Comparison of ENCODE assay signal across 24 cellular contexts in genomic region chr3:191641789-191642188, GRCh38.
"Had no signal": no experiment of that assay in that cellular context is flagged by ENCODE, and none has a peak within 500 bp of the region (broad histone marks: within the 10 kb centered on the region; RNA-seq: fewer than 3 reads in every experiment).

No MANE protein-coding gene starts in this region.

- H3K27me3 ChIP-seq: breast epithelium, Peyer's patch, SJCRH30 had no signal

- H3K36me3 Mint-ChIP-seq: activated naive CD8-positive, alpha-beta T cell had no signal

- H3K27ac ChIP-seq: breast epithelium, Peyer's patch, RWPE1, SJCRH30 had no signal

- H3K4me1 ChIP-seq: breast epithelium, Peyer's patch, SJCRH30 had no signal

- H3K27me3 Mint-ChIP-seq: activated CD4-positive, alpha-beta T cell treated with anti-CD3 and anti-CD28 coated beads, Interleukin-2, amount 10 ng/mL, durations not matched to agents 24 days and 14 days; activated naive CD8-positive, alpha-beta T cell; activated T-helper 17 cell treated with anti-CD3 and anti-CD28 coated beads, Interleukin-2, amount 50 U/mL, for 72 hours had no signal

- ATAC-seq: activated T-helper 17 cell treated with anti-CD3 and anti-CD28 coated beads, Interleukin-2, amount 50 U/mL, for 72 hours had no signal

- H3K4me1 Mint-ChIP-seq: activated B cell treated with CpG ODN at 0.5 μM for 24 hours; activated CD4-positive, alpha-beta T cell treated with anti-CD3 and anti-CD28 coated beads, Interleukin-2, amount 10 ng/mL, durations not matched to agents 24 days and 14 days; activated T-helper 17 cell treated with anti-CD3 and anti-CD28 coated beads, Interleukin-2, amount 50 U/mL, for 72 hours had no signal

- H3K4me3 ChIP-seq: breast epithelium, Peyer's patch, SJCRH30 had no signal

- H3K4me3 Mint-ChIP-seq: activated B cell treated with CpG ODN at 0.5 μM for 24 hours; activated CD4-positive, alpha-beta T cell treated with anti-CD3 and anti-CD28 coated beads, Interleukin-2, amount 10 ng/mL, durations not matched to agents 24 days and 14 days; activated naive CD4-positive, alpha-beta T cell treated with anti-CD3 and anti-CD28 coated beads for 36 hours; activated naive CD8-positive, alpha-beta T cell; activated T-helper 17 cell treated with anti-CD3 and anti-CD28 coated beads, Interleukin-2, amount 50 U/mL, for 72 hours; T-helper 1 cell treated with Interleukin-12 subunit alpha and Interleukin-12 subunit beta and Interleukin-4 antibody, amounts not matched to agents 30 μg/mL and 1 μg/mL, for 36 hours had no signal

- H3K27ac Mint-ChIP-seq: activated B cell treated with CpG ODN at 0.5 μM for 24 hours; activated CD4-positive, alpha-beta T cell treated with anti-CD3 and anti-CD28 coated beads, Interleukin-2, amount 10 ng/mL, durations not matched to agents 24 days and 14 days; activated naive CD4-positive, alpha-beta T cell treated with anti-CD3 and anti-CD28 coated beads for 36 hours; activated naive CD8-positive, alpha-beta T cell; activated T-helper 17 cell treated with anti-CD3 and anti-CD28 coated beads, Interleukin-2, amount 50 U/mL, for 72 hours; T-helper 1 cell treated with Interleukin-12 subunit alpha and Interleukin-12 subunit beta and Interleukin-4 antibody, amounts not matched to agents 30 μg/mL and 1 μg/mL, for 36 hours had no signal

- DNase-seq: activated B cell treated with CpG ODN at 0.5 μM for 24 hours; activated CD4-positive, alpha-beta T cell treated with anti-CD3 and anti-CD28 coated beads for 1 hour; activated CD4-positive, alpha-beta T cell treated with anti-CD3 and anti-CD28 coated beads, Interleukin-2, amount 10 ng/mL, durations not matched to agents 24 days and 14 days; activated CD4-positive, alpha-beta T cell treated with anti-CD3 and anti-CD28 coated beads, Interleukin-2, amount 50 U/mL, for 48 hours; activated gamma-delta T cell; activated naive CD4-positive, alpha-beta T cell treated with anti-CD3 and anti-CD28 coated beads for 36 hours; activated T-cell treated with anti-CD3 and anti-CD28 coated beads for 4 hours; activated T-cell treated with anti-CD3 and anti-CD28 coated beads, Interleukin-2, amount 50 U/mL, for 48 hours; caudate nucleus; Karpas-422; MM.1S; NCI-H1105; NCI-H1436; NCI-H1694 treated with DMSO at 0.1 percent for 48 hours; NCI-H2029 treated with DMSO at 0.1 percent for 48 hours; NCI-H524; Peyer's patch; Right ventricle myocardium superior had no signal

- H3K9me3 ChIP-seq: breast epithelium, Peyer's patch, SJCRH30 had no signal

- H3K36me3 ChIP-seq: breast epithelium, Peyer's patch, SJCRH30 had no signal
